ENCODE assay signal across 1 cellular context in the genomic region with DNA sequence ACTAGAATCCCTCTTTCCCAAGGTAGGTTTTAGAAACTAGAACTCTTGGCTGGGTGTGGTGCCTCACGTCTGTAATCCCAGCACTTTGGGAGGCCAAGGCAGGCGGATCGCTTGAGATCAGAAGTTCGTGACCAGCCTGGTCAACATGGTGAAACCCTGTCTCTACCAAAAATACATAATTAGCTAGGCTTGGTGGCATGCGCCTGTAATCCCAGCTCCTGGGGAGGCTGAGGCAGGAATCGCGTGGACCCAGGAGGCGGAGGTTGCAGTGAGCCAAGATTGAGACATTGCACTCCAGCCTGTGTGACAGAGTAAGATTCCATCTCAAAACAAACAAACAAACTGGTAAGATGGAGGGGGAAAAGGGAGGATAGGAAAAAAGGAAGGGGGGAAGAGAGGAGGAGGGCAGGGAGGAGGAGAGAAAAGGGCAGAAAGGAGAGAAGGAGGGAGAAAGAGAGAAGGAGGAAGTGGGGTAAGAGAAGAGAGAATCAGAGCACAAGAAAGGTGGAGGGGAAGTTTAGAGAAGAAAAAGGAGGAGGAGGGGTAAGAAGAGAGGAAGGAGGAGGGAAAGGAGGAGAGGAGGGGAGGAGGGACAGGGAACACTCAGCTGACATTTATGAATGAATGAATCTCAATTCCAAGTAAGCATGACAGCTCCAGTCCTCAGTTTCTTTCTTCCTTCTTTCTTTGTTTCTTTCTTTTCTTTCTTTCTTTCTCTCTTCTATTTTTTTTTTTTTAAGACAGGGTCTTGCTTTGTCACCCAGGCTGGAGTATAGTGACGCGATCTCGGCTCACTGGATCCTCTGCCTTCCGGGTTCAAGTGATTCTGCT.
TF ChIP-seq lines count a peak whose summit lies in the region.

No MANE protein-coding gene starts in this region.

TF ChIP-seq in K562, 482 proteins besides CTCF, POLR2A, EP300 and RAD21 (continued from another document and continues in another):
- TF ChIP-seq, protein P1, sequence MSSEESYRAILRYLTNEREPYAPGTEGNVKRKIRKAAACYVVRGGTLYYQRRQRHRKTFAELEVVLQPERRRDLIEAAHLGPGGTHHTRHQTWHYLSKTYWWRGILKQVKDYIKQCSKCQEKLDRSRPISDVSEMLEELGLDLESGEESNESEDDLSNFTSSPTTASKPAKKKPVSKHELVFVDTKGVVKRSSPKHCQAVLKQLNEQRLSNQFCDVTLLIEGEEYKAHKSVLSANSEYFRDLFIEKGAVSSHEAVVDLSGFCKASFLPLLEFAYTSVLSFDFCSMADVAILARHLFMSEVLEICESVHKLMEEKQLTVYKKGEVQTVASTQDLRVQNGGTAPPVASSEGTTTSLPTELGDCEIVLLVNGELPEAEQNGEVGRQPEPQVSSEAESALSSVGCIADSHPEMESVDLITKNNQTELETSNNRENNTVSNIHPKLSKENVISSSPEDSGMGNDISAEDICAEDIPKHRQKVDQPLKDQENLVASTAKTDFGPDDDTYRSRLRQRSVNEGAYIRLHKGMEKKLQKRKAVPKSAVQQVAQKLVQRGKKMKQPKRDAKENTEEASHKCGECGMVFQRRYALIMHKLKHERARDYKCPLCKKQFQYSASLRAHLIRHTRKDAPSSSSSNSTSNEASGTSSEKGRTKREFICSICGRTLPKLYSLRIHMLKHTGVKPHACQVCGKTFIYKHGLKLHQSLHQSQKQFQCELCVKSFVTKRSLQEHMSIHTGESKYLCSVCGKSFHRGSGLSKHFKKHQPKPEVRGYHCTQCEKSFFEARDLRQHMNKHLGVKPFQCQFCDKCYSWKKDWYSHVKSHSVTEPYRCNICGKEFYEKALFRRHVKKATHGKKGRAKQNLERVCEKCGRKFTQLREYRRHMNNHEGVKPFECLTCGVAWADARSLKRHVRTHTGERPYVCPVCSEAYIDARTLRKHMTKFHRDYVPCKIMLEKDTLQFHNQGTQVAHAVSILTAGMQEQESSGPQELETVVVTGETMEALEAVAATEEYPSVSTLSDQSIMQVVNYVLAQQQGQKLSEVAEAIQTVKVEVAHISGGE (CRISPR knock-in tag; IDR thresholded peaks at IDR 0.05): no peak
- TF ChIP-seq OTX1 (CRISPR knock-in tag; IDR thresholded peaks at IDR 0.05): peak; percentile 85; the same call in 1 of the 2 replicates
- peak in 1 of 2 experiments; percentile 55; a peak in 1 of 4 replicates for TF ChIP-seq MLLT1 (IDR thresholded peaks at IDR 0.05)
- TF ChIP-seq, protein P2, sequence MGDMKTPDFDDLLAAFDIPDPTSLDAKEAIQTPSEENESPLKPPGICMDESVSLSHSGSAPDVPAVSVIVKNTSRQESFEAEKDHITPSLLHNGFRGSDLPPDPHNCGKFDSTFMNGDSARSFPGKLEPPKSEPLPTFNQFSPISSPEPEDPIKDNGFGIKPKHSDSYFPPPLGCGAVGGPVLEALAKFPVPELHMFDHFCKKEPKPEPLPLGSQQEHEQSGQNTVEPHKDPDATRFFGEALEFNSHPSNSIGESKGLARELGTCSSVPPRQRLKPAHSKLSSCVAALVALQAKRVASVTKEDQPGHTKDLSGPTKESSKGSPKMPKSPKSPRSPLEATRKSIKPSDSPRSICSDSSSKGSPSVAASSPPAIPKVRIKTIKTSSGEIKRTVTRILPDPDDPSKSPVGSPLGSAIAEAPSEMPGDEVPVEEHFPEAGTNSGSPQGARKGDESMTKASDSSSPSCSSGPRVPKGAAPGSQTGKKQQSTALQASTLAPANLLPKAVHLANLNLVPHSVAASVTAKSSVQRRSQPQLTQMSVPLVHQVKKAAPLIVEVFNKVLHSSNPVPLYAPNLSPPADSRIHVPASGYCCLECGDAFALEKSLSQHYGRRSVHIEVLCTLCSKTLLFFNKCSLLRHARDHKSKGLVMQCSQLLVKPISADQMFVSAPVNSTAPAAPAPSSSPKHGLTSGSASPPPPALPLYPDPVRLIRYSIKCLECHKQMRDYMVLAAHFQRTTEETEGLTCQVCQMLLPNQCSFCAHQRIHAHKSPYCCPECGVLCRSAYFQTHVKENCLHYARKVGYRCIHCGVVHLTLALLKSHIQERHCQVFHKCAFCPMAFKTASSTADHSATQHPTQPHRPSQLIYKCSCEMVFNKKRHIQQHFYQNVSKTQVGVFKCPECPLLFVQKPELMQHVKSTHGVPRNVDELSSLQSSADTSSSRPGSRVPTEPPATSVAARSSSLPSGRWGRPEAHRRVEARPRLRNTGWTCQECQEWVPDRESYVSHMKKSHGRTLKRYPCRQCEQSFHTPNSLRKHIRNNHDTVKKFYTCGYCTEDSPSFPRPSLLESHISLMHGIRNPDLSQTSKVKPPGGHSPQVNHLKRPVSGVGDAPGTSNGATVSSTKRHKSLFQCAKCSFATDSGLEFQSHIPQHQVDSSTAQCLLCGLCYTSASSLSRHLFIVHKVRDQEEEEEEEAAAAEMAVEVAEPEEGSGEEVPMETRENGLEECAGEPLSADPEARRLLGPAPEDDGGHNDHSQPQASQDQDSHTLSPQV (IDR thresholded peaks at IDR 0.05): no peak
- 0 out of 2 replicates have a peak, but pooled peaks have one; percentile 11 for TF ChIP-seq CTBP1 (IDR thresholded peaks at IDR 0.05; ENCODE audit: borderline replicate concordance)
- TF ChIP-seq NFYB (IDR thresholded peaks at IDR 0.05; ENCODE audit: extremely low read depth, insufficient read length): no peak
- no peak for TF ChIP-seq MAFF (IDR thresholded peaks at IDR 0.05; ENCODE audit: low read length)
- TF ChIP-seq ZFP30 (CRISPR knock-in tag; IDR thresholded peaks at IDR 0.05; ENCODE audit: borderline replicate concordance): no peak
- TF ChIP-seq ARID4B (CRISPR knock-in tag; IDR thresholded peaks at IDR 0.05): no peak
- TF ChIP-seq, protein P3, sequence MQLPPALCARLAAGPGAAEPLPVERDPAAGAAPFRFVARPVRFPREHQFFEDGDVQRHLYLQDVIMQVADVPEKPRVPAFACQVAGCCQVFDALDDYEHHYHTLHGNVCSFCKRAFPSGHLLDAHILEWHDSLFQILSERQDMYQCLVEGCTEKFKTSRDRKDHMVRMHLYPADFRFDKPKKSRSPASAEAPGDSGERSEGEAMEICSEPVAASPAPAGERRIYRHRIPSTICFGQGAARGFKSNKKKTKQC (CRISPR knock-in tag; IDR thresholded peaks at IDR 0.05): no peak
- no peak for TF ChIP-seq KLF1 (tag; IDR thresholded peaks at IDR 0.05)
- TF ChIP-seq, protein P4, sequence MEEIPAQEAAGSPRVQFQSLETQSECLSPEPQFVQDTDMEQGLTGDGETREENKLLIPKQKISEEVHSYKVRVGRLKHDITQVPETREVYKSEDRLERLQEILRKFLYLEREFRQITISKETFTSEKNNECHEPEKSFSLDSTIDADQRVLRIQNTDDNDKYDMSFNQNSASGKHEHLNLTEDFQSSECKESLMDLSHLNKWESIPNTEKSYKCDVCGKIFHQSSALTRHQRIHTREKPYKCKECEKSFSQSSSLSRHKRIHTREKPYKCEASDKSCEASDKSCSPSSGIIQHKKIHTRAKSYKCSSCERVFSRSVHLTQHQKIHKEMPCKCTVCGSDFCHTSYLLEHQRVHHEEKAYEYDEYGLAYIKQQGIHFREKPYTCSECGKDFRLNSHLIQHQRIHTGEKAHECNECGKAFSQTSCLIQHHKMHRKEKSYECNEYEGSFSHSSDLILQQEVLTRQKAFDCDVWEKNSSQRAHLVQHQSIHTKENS (CRISPR knock-in tag; IDR thresholded peaks at IDR 0.05): no peak
- TF ChIP-seq ZNF740 (CRISPR knock-in tag; IDR thresholded peaks at IDR 0.05): no peak
- TF ChIP-seq ZNF740 (tag; IDR thresholded peaks at IDR 0.05): no peak
- no peak for TF ChIP-seq RBM17 (IDR thresholded peaks at IDR 0.05; ENCODE audit: borderline replicate concordance, low read depth, low read length)
- TF ChIP-seq ZNF175 (CRISPR knock-in tag; IDR thresholded peaks at IDR 0.05; ENCODE audit: low read depth): no peak
- TF ChIP-seq CHAMP1 (IDR thresholded peaks at IDR 0.05): no peak
- no peak for TF ChIP-seq ELK3 (CRISPR knock-in tag; IDR thresholded peaks at IDR 0.05)
- no peak for TF ChIP-seq NFIC (IDR thresholded peaks at IDR 0.05)
- TF ChIP-seq, protein P5, sequence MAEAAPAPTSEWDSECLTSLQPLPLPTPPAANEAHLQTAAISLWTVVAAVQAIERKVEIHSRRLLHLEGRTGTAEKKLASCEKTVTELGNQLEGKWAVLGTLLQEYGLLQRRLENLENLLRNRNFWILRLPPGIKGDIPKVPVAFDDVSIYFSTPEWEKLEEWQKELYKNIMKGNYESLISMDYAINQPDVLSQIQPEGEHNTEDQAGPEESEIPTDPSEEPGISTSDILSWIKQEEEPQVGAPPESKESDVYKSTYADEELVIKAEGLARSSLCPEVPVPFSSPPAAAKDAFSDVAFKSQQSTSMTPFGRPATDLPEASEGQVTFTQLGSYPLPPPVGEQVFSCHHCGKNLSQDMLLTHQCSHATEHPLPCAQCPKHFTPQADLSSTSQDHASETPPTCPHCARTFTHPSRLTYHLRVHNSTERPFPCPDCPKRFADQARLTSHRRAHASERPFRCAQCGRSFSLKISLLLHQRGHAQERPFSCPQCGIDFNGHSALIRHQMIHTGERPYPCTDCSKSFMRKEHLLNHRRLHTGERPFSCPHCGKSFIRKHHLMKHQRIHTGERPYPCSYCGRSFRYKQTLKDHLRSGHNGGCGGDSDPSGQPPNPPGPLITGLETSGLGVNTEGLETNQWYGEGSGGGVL (CRISPR knock-in tag; IDR thresholded peaks at IDR 0.05): no peak
- TF ChIP-seq NUFIP1 (IDR thresholded peaks at IDR 0.05; ENCODE audit: partially characterized antibody): no peak
- no peak for TF ChIP-seq NR2C1 (IDR thresholded peaks at IDR 0.05)
- TF ChIP-seq NR2C1 (tag; IDR thresholded peaks at IDR 0.05): no peak
